1 cellular context compared by ENCODE assay signal in genomic region chr17:27354051-27354490, GRCh38.
TF ChIP-seq lines count a peak whose summit lies in the region.

No MANE protein-coding gene starts in this region.

TF ChIP-seq in GM23338, 12 proteins besides CTCF, POLR2A, EP300 and RAD21 (continued from another document):
- TF ChIP-seq ZNF462 (CRISPR knock-in tag; IDR thresholded peaks at IDR 0.05) (no peak), ZNF331 (CRISPR knock-in tag; IDR thresholded peaks at IDR 0.05; ENCODE audit: low read depth) (no peak), POLR2AphosphoS5 (IDR thresholded peaks at IDR 0.05; ENCODE audit: low read depth) (no peak), STAT1 (IDR thresholded peaks at IDR 0.05; ENCODE audit: unreplicated experiment) (no peak)
